ENCODE assay signal across 8 cellular contexts in genomic region chr22:39153220-39153860, GRCh38. TPM values are rescaled to one million over a fixed set of nuclear protein-coding genes. Genes with fewer than 3 reads are reported as not detected.
DNase-seq lines count a peak whose midpoint lies in the region; ATAC-seq lines count a peak whose summit lies in the region.

No MANE protein-coding gene starts in this region.

- H3K9ac ChIP-seq in endocrine pancreas (ENCODE audit: control insufficient read depth, insufficient read depth, low read length): peak overlapping the region; percentile 84

- H3K27me3 ChIP-seq in MG63 (peaks cover 24% of the 10 kb centered on the region), endocrine pancreas (ENCODE audit: control insufficient read depth, insufficient read depth, low read length) (no peaks in the 10 kb centered on the region), neuron (ENCODE audit: insufficient read depth, low read length) (peaks cover 35% of the 10 kb centered on the region)

- H3K4me3 ChIP-seq in MG63 (peak overlapping the region; percentile 58), endocrine pancreas (ENCODE audit: control insufficient read depth, insufficient read depth, low read length) (no peak overlapping the region), neuron (ENCODE audit: low read length) (peak overlapping the region; percentile 61)

- H2AFZ ChIP-seq in neuron (ENCODE audit: low read depth, low read length): peak overlapping the region; percentile 99

- DNase-seq in MG63 (no peak), T1000 (lab: John Stamatoyannopoulos, UW) (no peak), 8988T (no peak), NCI-H1417 treated with DMSO at 0.1 percent for 48 hours (lab: John Stamatoyannopoulos, UW) (no peak)

- H3K36me3 ChIP-seq in MG63: no peaks in the 10 kb centered on the region
- no peaks in the 10 kb centered on the region for H3K36me3 ChIP-seq in endocrine pancreas (ENCODE audit: control insufficient read depth, insufficient read depth, low read length)
- H3K36me3 ChIP-seq in neuron (ENCODE audit: insufficient read depth, low read length): no peaks in the 10 kb centered on the region

- H3K9me3 ChIP-seq in MG63 (no peaks in the 10 kb centered on the region), endocrine pancreas (ENCODE audit: control insufficient read depth, low read length) (no peaks in the 10 kb centered on the region), neuron (ENCODE audit: low read length) (no peaks in the 10 kb centered on the region)

- ATAC-seq in GM18873 (IDR thresholded peaks at IDR 0.05; ENCODE audit: low FRiP score, unreplicated experiment) (peak; percentile 3), HG02588 (IDR thresholded peaks at IDR 0.05; ENCODE audit: unreplicated experiment) (no peak)

- H3K4me1 ChIP-seq in endocrine pancreas (ENCODE audit: control insufficient read depth, insufficient read depth, low read length) (no peaks in the 10 kb centered on the region), neuron (ENCODE audit: insufficient read depth, low read length) (no peaks in the 10 kb centered on the region)

RNA-seq across cellular contexts. Expression of gene CBX7, which starts 0.9 kb away (rescaled TPM):
- 7.9 and 13.6 TPM in 2 replicates for total RNA-seq in MG63 (2014; rRNA removed; shearing (Covaris generic); ENCODE audit: low replicate concordance)

RNA-seq across cellular contexts. Expression of gene APOBEC3H, which starts 56.3 kb away (rescaled TPM):
- not detected in 2 replicates for total RNA-seq in MG63 (2014; rRNA removed; shearing (Covaris generic); ENCODE audit: low replicate concordance)
